ENCODE assay signal across 8 cellular contexts in the genomic region with DNA sequence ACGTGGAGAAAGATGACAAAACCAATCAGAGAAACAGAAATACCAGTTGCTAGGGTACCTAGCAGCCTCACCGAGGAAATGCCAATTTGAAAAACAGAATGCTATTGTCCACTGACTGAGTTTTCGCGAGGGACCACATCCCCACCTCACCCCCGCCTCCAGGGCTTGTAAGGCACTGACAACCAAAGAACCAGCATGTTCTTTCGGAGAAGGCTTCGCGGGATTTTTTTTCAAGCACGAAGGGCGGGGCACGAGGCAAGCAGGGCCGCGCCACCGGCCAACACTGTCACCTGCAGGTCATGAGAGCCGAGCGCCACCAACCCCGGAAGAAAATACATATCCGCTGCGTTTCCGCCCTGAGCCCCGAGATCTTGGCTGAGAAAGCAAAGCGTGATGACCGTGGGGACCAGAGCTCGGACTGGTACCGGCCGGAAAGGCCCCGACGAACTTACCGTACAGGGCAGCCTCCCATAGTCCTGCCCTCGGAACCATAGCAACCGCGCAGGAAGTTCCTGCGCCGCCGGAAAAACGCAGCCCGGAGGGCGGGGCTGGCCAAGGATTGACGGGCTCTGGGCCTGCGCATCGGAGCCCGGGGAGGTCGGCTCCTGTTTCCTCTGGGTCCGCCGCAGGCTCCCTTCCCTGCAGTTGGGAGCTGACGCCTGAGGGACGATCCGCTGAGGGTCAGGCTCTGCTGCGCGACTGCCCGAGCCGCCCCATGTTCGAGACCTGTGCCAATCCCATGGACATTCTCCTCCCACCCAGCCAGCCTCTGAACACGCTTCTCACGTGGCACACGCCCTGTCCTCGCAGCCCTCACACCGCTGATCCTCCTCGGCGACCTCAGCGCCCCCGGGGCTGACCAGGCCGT. TPM values are rescaled to one million over a fixed set of nuclear protein-coding genes. Genes with fewer than 3 reads are reported as not detected.
A peak's percentile ranks its signal among the peaks of the same experiment; 100 is the strongest.
DNase-seq lines count a peak whose midpoint lies in the region; ATAC-seq lines count a peak whose summit lies in the region.

No MANE protein-coding gene starts in this region.

- H3K9me3 Mint-ChIP-seq in activated CD4-positive, alpha-beta T cell treated with anti-CD3 and anti-CD28 coated beads, Interleukin-2, amount 10 ng/mL, durations not matched to agents 7 days and 5 days: no peaks in the 10 kb centered on the region

- peaks cover 14% of the 10 kb centered on the region for H3K4me1 Mint-ChIP-seq in activated CD4-positive, alpha-beta T cell treated with anti-CD3 and anti-CD28 coated beads, Interleukin-2, amount 10 ng/mL, durations not matched to agents 7 days and 5 days

- peak overlapping the region; percentile 83 for H3K4me3 Mint-ChIP-seq in activated CD4-positive, alpha-beta T cell treated with anti-CD3 and anti-CD28 coated beads, Interleukin-2, amount 10 ng/mL, durations not matched to agents 7 days and 5 days

- CTCF ChIA-PET in activated CD4-positive, alpha-beta T cell treated with anti-CD3 and anti-CD28 coated beads, Interleukin-2, amount 10 ng/mL, durations not matched to agents 7 days and 5 days (lab: Charles Lee): interaction anchor here (0.6 to 0.7 kb wide), 2 partner anchors 45 to 521 kb away, joined by 3 to 4 read pairs; no protein-coding TSS in a partner anchor

- ATAC-seq in GM19351 (IDR thresholded peaks at IDR 0.05; ENCODE audit: unreplicated experiment) (peak; percentile 87), HG03520 (IDR thresholded peaks at IDR 0.05; ENCODE audit: unreplicated experiment) (peak; percentile 84), left lobe of liver (peak; percentile 98)

- H3K27ac Mint-ChIP-seq in activated CD4-positive, alpha-beta T cell treated with anti-CD3 and anti-CD28 coated beads, Interleukin-2, amount 10 ng/mL, durations not matched to agents 7 days and 5 days: peak overlapping the region; percentile 93

- DNase-seq in CD1c-positive myeloid dendritic cell (ENCODE audit: extremely low spot score) (peak; percentile 89), NCI-H526 (lab: John Stamatoyannopoulos, UW) (peak; percentile 91 to 96), dedifferentiated amniotic fluid mesenchymal stem cell (ENCODE audit: extremely low spot score) (peak; percentile 75), left lobe of liver (ENCODE audit: low spot score) (peak; percentile 91)
- peak; percentile 91 for DNase-seq in activated CD4-positive, alpha-beta T cell treated with anti-CD3 and anti-CD28 coated beads, Interleukin-2, amount 10 ng/mL, durations not matched to agents 7 days and 5 days
- peak; percentile 84 to 85 for DNase-seq in stimulated activated CD4-positive, alpha-beta T cell treated with anti-CD3 and anti-CD28 coated beads, Interleukin-2, amount 100 ng/mL, for 24 hours

- H3K27me3 Mint-ChIP-seq in activated CD4-positive, alpha-beta T cell treated with anti-CD3 and anti-CD28 coated beads, Interleukin-2, amount 10 ng/mL, durations not matched to agents 7 days and 5 days: peaks cover 4% of the 10 kb centered on the region

- no peaks in the 10 kb centered on the region for H3K36me3 Mint-ChIP-seq in activated CD4-positive, alpha-beta T cell treated with anti-CD3 and anti-CD28 coated beads, Interleukin-2, amount 10 ng/mL, durations not matched to agents 7 days and 5 days (ENCODE audit: low read depth)

- POLR2A ChIA-PET in activated CD4-positive, alpha-beta T cell treated with anti-CD3 and anti-CD28 coated beads, Interleukin-2, amount 10 ng/mL, durations not matched to agents 7 days and 5 days (lab: Charles Lee): interaction anchor here (0.6 kb wide), 1 partner anchor 522 kb away, joined by 3 read pairs; no protein-coding TSS in a partner anchor

RNA-seq across cellular contexts. Expression of a gene that starts 59.2 kb away (rescaled TPM):
- total RNA-seq in activated CD4-positive, alpha-beta T cell treated with anti-CD3 and anti-CD28 coated beads, Interleukin-2, amount 10 ng/mL, durations not matched to agents 7 days and 5 days: not detected
- total RNA-seq in left lobe of liver: 0.73 TPM

Comparison
In these comparisons a context has a peak if more than half of its experiments do, and no peak if none do; other contexts are left out.
1. Peak in every context shown above with its lines: DNase-seq and ATAC-seq.